Comparison of ENCODE assay signal across 1 cellular context in genomic region chr15:67409175-67409574, GRCh38.
TF ChIP-seq lines count a peak whose summit lies in the region.

No MANE protein-coding gene starts in this region.

TF ChIP-seq in H1, 55 proteins besides CTCF, POLR2A, EP300 and RAD21:
- TF ChIP-seq JUND (IDR thresholded peaks at IDR 0.05; ENCODE audit: low read length) (no peak), SP1 (IDR thresholded peaks at IDR 0.05; ENCODE audit: low read depth, low read length) (no peak), ASH2L (IDR thresholded peaks at IDR 0.05; ENCODE audit: low read length) (no peak), CHD2 (IDR thresholded peaks at IDR 0.05; ENCODE audit: low read length) (no peak), PHF8 (conservative IDR thresholded peaks at IDR 0.05; ENCODE audit: low read depth, low read length) (no peak)
